ENCODE assay signal across 22 cellular contexts in genomic region chr22:22449819-22450218, GRCh38. TPM values are rescaled to one million over a fixed set of nuclear protein-coding genes. Genes with fewer than 3 reads are reported as not detected.
DNase-seq lines count a peak whose midpoint lies in the region; ATAC-seq, FAIRE-seq and TF ChIP-seq lines count a peak whose summit lies in the region.
"Had no signal": no experiment of that assay in that cellular context is flagged by ENCODE, and none has a peak within 500 bp of the region (broad histone marks: within the 10 kb centered on the region; RNA-seq: fewer than 3 reads in every experiment).

No MANE protein-coding gene starts in this region.

- intact Hi-C loops in body of pancreas (cut with DNase I) = no loop called here

- H3K4me1 ChIP-seq in MM.1S (ENCODE audit: low read length) (peaks cover 15% of the 10 kb centered on the region), body of pancreas (no peaks in the 10 kb centered on the region)

- H3K9me3 ChIP-seq in MM.1S (replicated peaks; ENCODE audit: insufficient read depth, low read length) (no peaks in the 10 kb centered on the region), body of pancreas (peaks cover 0 to 10% (median 0%) of the 10 kb centered on the region in 3 donors)

- H3F3A ChIP-seq in MM.1S (ENCODE audit: insufficient read depth, low read length) = no peaks in the 10 kb centered on the region; the same call in 1 of the 2 replicates

- no peaks in the 10 kb centered on the region for H4K20me1 ChIP-seq in MM.1S (ENCODE audit: insufficient read depth, low read length)

- TF ChIP-seq CTCF in MM.1S (IDR thresholded peaks at IDR 0.05; ENCODE audit: low read length) (no peak), body of pancreas (IDR thresholded peaks at IDR 0.05) (no peak)

- H3K4me3 ChIP-seq in MM.1S (ENCODE audit: low read length) (no peak overlapping the region), body of pancreas (no peak overlapping the region)
- H3K4me3 ChIP-seq: SK-N-MC had no signal

- FAIRE-seq in GM12891 (lab: Jason Lieb, UNC) = no peak
- FAIRE-seq: TTC549 had no signal

- peak; percentile 13 for ATAC-seq in GM21381 (IDR thresholded peaks at IDR 0.05; ENCODE audit: unreplicated experiment)
- ATAC-seq in GM19455 (IDR thresholded peaks at IDR 0.05; ENCODE audit: unreplicated experiment) = no peak
- no peak for ATAC-seq in HG03108 (IDR thresholded peaks at IDR 0.05; ENCODE audit: unreplicated experiment)
- no peak for ATAC-seq in body of pancreas
- ATAC-seq: activated CD8-positive, alpha-beta memory T cell treated with anti-CD3 and anti-CD28 coated beads, Interleukin-2, amount 10 ng/mL, durations not matched to agents 7 days and 5 days; activated T-cell treated with anti-CD3 and anti-CD28 coated beads, Interleukin-2, amount 50 U/mL, for 4 hours had no signal

- H3K27ac Mint-ChIP-seq in activated naive CD8-positive, alpha-beta T cell treated with anti-CD3 and anti-CD28 coated beads for 36 hours = no peak overlapping the region
- H3K27ac Mint-ChIP-seq: activated CD8-positive, alpha-beta memory T cell treated with anti-CD3 and anti-CD28 coated beads, Interleukin-2, amount 10 ng/mL, durations not matched to agents 7 days and 5 days; endodermal cell; immature natural killer cell; T-helper 1 cell treated with Interleukin-12 subunit alpha and Interleukin-12 subunit beta and Interleukin-4 antibody, amounts not matched to agents 30 μg/mL and 1 μg/mL, for 36 hours; type B pancreatic cell had no signal

- H3K9me2 ChIP-seq in MM.1S (replicated peaks; ENCODE audit: insufficient read depth, low read length) = no peaks in the 10 kb centered on the region

- H3K36me3 ChIP-seq in MM.1S (replicated peaks; ENCODE audit: insufficient read depth, low read length) = no peaks in the 10 kb centered on the region
- no peaks in the 10 kb centered on the region for H3K36me3 ChIP-seq in body of pancreas (replicated peaks in 1 of 2; ENCODE audit: insufficient read depth in 1 of 2, low read depth in 2 of 2)

- 0 out of 2 replicates have a peak overlapping the region, but pooled peaks have one; percentile 2 for H2AFZ ChIP-seq in MM.1S (ENCODE audit: low read length)

- H3K27me3 Mint-ChIP-seq in activated naive CD8-positive, alpha-beta T cell treated with anti-CD3 and anti-CD28 coated beads for 36 hours = peaks cover 47% of the 10 kb centered on the region

- H3K27ac ChIP-seq in MM.1S (ENCODE audit: low read length) (no peak overlapping the region), body of pancreas (no peak overlapping the region)
- H3K27ac ChIP-seq: SK-N-MC had no signal

- no peak for TF ChIP-seq POLR2A in GM12891 (IDR thresholded peaks at IDR 0.05; ENCODE audit: low read depth, low read length)
- TF ChIP-seq POLR2A in body of pancreas (IDR thresholded peaks at IDR 0.05) = no peak

- DNase-seq in GM12891 (ENCODE audit: insufficient read length, low spot score) = no peak
- peak; percentile 39 for DNase-seq in MM.1S
- DNase-seq in islet precursor cell = peak; percentile 62
- DNase-seq in activated naive CD8-positive, alpha-beta T cell treated with anti-CD3 and anti-CD28 coated beads for 36 hours = no peak
- no peak for DNase-seq in body of pancreas
- DNase-seq: activated CD4-positive, alpha-beta T cell treated with anti-CD3 and anti-CD28 coated beads, Interleukin-2, amount 50 U/mL, for 4 hours; activated CD8-positive, alpha-beta memory T cell treated with anti-CD3 and anti-CD28 coated beads, Interleukin-2, amount 10 ng/mL, durations not matched to agents 7 days and 5 days; activated naive CD4-positive, alpha-beta T cell; activated T-cell treated with anti-CD3 and anti-CD28 coated beads, Interleukin-2, amount 50 U/mL, for 4 hours; DND-41; endodermal cell; immature natural killer cell; NCI-H2107; stimulated activated CD4-positive, alpha-beta T cell treated with anti-CD3 and anti-CD28 coated beads, Interleukin-15, amount 100 ng/mL, for 24 hours; stimulated activated CD4-positive, alpha-beta T cell treated with anti-CD3 and anti-CD28 coated beads, Interleukin-4, amount 100 ng/mL, for 4 hours had no signal

- WGBS in body of pancreas, 2 donors = 64 to 88% methylated on average over 1 of the region's 1 CpG

- H3K9me3 Mint-ChIP-seq in activated naive CD8-positive, alpha-beta T cell treated with anti-CD3 and anti-CD28 coated beads for 36 hours = peaks cover 20% of the 10 kb centered on the region
- H3K9me3 Mint-ChIP-seq: T-helper 1 cell treated with Interleukin-12 subunit alpha and Interleukin-12 subunit beta and Interleukin-4 antibody, amounts not matched to agents 30 μg/mL and 1 μg/mL, for 36 hours; type B pancreatic cell had no signal

- no peaks in the 10 kb centered on the region for H3K36me3 Mint-ChIP-seq in activated naive CD8-positive, alpha-beta T cell treated with anti-CD3 and anti-CD28 coated beads for 36 hours
- H3K36me3 Mint-ChIP-seq: activated CD8-positive, alpha-beta memory T cell treated with anti-CD3 and anti-CD28 coated beads, Interleukin-2, amount 10 ng/mL, durations not matched to agents 7 days and 5 days; type B pancreatic cell had no signal

- no peaks in the 10 kb centered on the region for H3K27me3 ChIP-seq in MM.1S (replicated peaks; ENCODE audit: insufficient read depth, low read length)
- no peaks in the 10 kb centered on the region for H3K27me3 ChIP-seq in body of pancreas

- peak overlapping the region; percentile 8; the same call in 1 of the 2 replicates for H3K4me2 ChIP-seq in MM.1S (ENCODE audit: low read depth, low read length)

- peaks cover 5% of the 10 kb centered on the region for H3K4me1 Mint-ChIP-seq in activated naive CD8-positive, alpha-beta T cell treated with anti-CD3 and anti-CD28 coated beads for 36 hours
- H3K4me1 Mint-ChIP-seq: activated CD8-positive, alpha-beta memory T cell treated with anti-CD3 and anti-CD28 coated beads, Interleukin-2, amount 10 ng/mL, durations not matched to agents 7 days and 5 days; endodermal cell; immature natural killer cell had no signal

- H3K9ac ChIP-seq in MM.1S (ENCODE audit: low read length) = no peak overlapping the region

- no peaks in the 10 kb centered on the region for H3K79me2 ChIP-seq in MM.1S (ENCODE audit: low read length)

- no peak overlapping the region for H3K4me3 Mint-ChIP-seq in activated naive CD8-positive, alpha-beta T cell treated with anti-CD3 and anti-CD28 coated beads for 36 hours
- H3K4me3 Mint-ChIP-seq: activated CD8-positive, alpha-beta memory T cell treated with anti-CD3 and anti-CD28 coated beads, Interleukin-2, amount 10 ng/mL, durations not matched to agents 7 days and 5 days; activated T-cell treated with anti-CD3 and anti-CD28 coated beads, Interleukin-2, amount 50 U/mL, for 4 hours; endodermal cell; immature natural killer cell; T-helper 1 cell treated with Interleukin-12 subunit alpha and Interleukin-12 subunit beta and Interleukin-4 antibody, amounts not matched to agents 30 μg/mL and 1 μg/mL, for 36 hours; type B pancreatic cell had no signal

TF ChIP-seq in GM12891, 5 proteins besides CTCF, POLR2A, EP300 and RAD21:
- TF ChIP-seq PAX5 (IDR thresholded peaks at IDR 0.05; ENCODE audit: insufficient read depth, low read length, severe bottlenecking) (no peak), POU2F2 (IDR thresholded peaks at IDR 0.05; ENCODE audit: low read depth, low read length) (peak; percentile 29; the same call in 1 of the 2 replicates)

RNA-seq across cellular contexts. Expression of gene ZNF280B, which starts 58.7 kb away (rescaled TPM):
- polyA plus RNA-seq in GM12891 (2012; ENCODE audit: low read depth, missing spikeins) = 0.82 TPM
- 1 to 10 TPM; 2.9 TPM for total RNA-seq in activated naive CD8-positive, alpha-beta T cell treated with anti-CD3 and anti-CD28 coated beads for 36 hours
- total RNA-seq in body of pancreas = 1 to 10 TPM in 1 of 2 donors, under 1 TPM in 1; 0.33 to 1.0 TPM

Comparison
In these comparisons a context has a peak if more than half of its experiments do, and no peak if none do; other contexts are left out.
1. DNase-seq: peak in MM.1S (single experiment) and islet precursor cell (single experiment); none in GM12891 (single experiment), activated naive CD8-positive, alpha-beta T cell treated with anti-CD3 and anti-CD28 coated beads for 36 hours (single experiment) and body of pancreas (0 of 4).